ENCODE assay signal across 9 cellular contexts in the genomic region with DNA sequence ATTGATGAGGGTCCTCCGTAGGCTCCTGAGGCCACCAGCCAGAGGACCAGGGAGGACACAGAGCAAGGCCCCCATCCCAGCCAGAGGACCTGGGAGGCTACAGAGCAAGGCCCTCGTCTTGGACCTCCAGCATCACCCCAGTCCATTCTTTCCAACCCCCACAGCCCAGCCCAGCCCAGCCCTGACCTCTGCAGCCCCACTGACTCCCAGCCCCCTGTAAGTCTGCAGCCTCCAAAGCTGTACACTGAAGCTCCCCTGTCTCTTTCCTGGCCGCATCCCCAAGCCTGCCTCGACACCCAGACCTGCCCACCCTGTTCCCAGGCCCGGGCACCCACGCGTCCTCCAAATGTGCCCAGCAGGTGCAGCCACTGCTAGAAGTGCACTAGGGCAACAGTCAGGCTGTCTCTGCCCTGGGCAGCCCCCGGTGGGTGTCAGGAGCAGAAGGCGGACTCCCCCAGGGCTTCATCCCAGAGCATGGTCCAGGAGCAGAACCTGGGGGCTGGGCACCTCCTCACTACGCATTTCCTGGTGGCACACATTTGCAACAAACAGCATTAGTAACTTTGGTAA. TPM values are rescaled to one million over a fixed set of nuclear protein-coding genes. Genes with fewer than 3 reads are reported as not detected.
A peak's percentile ranks its signal among the peaks of the same experiment; 100 is the strongest.
DNase-seq lines count a peak whose midpoint lies in the region; ATAC-seq and TF ChIP-seq lines count a peak whose summit lies in the region.
"Had no signal": no experiment of that assay in that cellular context is flagged by ENCODE, and none has a peak within 500 bp of the region (broad histone marks: within the 10 kb centered on the region; RNA-seq: fewer than 3 reads in every experiment).

No MANE protein-coding gene starts in this region.

- CTCF ChIA-PET in Panc1 (lab: Charles Lee): interaction anchor here (1.0 to 2.2 kb wide), 2 partner anchors 16 to 25 kb away, joined by 5 to 8 read pairs; no protein-coding TSS in a partner anchor

- H3K9me3 Mint-ChIP-seq in CD4-positive, CD25-positive, alpha-beta regulatory T cell: no peaks in the 10 kb centered on the region
- H3K9me3 Mint-ChIP-seq in osteocyte (ENCODE audit: unreplicated experiment): no peaks in the 10 kb centered on the region

- intact Hi-C loops in Panc1 (cut with micrococcal nuclease; ENCODE audit: unreplicated experiment): no loop called here

- no TSS peak for BruUV-seq in Panc1 (replicated peaks; lab: Mats Ljungman, UMichigan)

- no peak overlapping the region for H3K27ac ChIP-seq in CD4-positive, CD25-positive, alpha-beta regulatory T cell (ENCODE audit: insufficient read depth, low read length, poor library complexity, severe bottlenecking)
- peak overlapping the region; percentile 93 for H3K27ac ChIP-seq in Panc1 (ENCODE audit: low read length)

- H3K36me3 Mint-ChIP-seq in CD4-positive, CD25-positive, alpha-beta regulatory T cell: no peaks in the 10 kb centered on the region
- H3K36me3 Mint-ChIP-seq in osteocyte (ENCODE audit: unreplicated experiment): no peaks in the 10 kb centered on the region

- POLR2A ChIA-PET in Panc1 (lab: Charles Lee): interaction anchor here (0.5 kb wide), 1 partner anchor 101 kb away, joined by 9 read pairs; no protein-coding TSS in a partner anchor

- no peak overlapping the region for H3K4me3 ChIP-seq in CD4-positive, CD25-positive, alpha-beta regulatory T cell (ENCODE audit: low read depth, low read length)
- H3K4me3 ChIP-seq in Panc1 (ENCODE audit: low read depth in 2 of 2, low read length in 2 of 2) (peak overlapping the region; percentile 74 to 85), epithelial cell of proximal tubule (ENCODE audit: low read depth, low read length) (peak overlapping the region; percentile 84)

- H3K4me1 ChIP-seq in CD4-positive, CD25-positive, alpha-beta regulatory T cell (ENCODE audit: control insufficient read depth, insufficient read depth, low read length, poor library complexity, severe bottlenecking): peaks cover 20% of the 10 kb centered on the region
- H3K4me1 ChIP-seq in Panc1 (ENCODE audit: control insufficient read depth, insufficient read depth, low read length): peaks cover 48% of the 10 kb centered on the region

- TF ChIP-seq CTCF in Panc1 (IDR thresholded peaks at IDR 0.05) (no peak), epithelial cell of proximal tubule (conservative IDR thresholded peaks at IDR 0.05; ENCODE audit: low read depth, low read length) (no peak), osteocyte (IDR thresholded peaks at IDR 0.05) (no peak)

- no peak for DNase-seq in CD4-positive, CD25-positive, alpha-beta regulatory T cell
- DNase-seq in Panc1 (ENCODE audit: low read depth, low spot score) (no peak), epithelial cell of proximal tubule (ENCODE audit: low read depth) (no peak), osteocyte (ENCODE audit: extremely low spot score, unreplicated experiment) (no peak), ecto neural progenitor cell (ENCODE audit: low spot score) (no peak), DMS153 treated with DMSO at 0.1 percent for 48 hours (lab: John Stamatoyannopoulos, UW; ENCODE audit: unreplicated experiment) (no peak)

- no peak for ATAC-seq in CD4-positive, CD25-positive, alpha-beta regulatory T cell (ENCODE audit: low read depth in 2 of 2)
- no peak for ATAC-seq in Panc1
- no peak for ATAC-seq in HG02884 (IDR thresholded peaks at IDR 0.05; ENCODE audit: unreplicated experiment)
- ATAC-seq in HG03025 (IDR thresholded peaks at IDR 0.05; ENCODE audit: low FRiP score, unreplicated experiment): no peak

- no peaks in the 10 kb centered on the region for H3K9me3 ChIP-seq in CD4-positive, CD25-positive, alpha-beta regulatory T cell (ENCODE audit: control insufficient read depth in 2 of 2, low read length in 2 of 2)
- H3K9me3 ChIP-seq in Panc1 (ENCODE audit: control insufficient read depth, insufficient read depth, low read depth, low read length): no peaks in the 10 kb centered on the region
- H3K9me3 ChIP-seq: Peyer's patch had no signal

- no peaks in the 10 kb centered on the region for H3K27me3 ChIP-seq in CD4-positive, CD25-positive, alpha-beta regulatory T cell (ENCODE audit: control insufficient read depth, insufficient read depth, low read length)
- no peaks in the 10 kb centered on the region for H3K27me3 ChIP-seq in Panc1 (ENCODE audit: control insufficient read depth, insufficient read depth, low read length)
- H3K27me3 ChIP-seq: Peyer's patch had no signal

- H3K36me3 ChIP-seq in CD4-positive, CD25-positive, alpha-beta regulatory T cell (ENCODE audit: control insufficient read depth, insufficient read depth, low read length): no peaks in the 10 kb centered on the region
- H3K36me3 ChIP-seq in Panc1 (ENCODE audit: control insufficient read depth, insufficient read depth, low read length): no peaks in the 10 kb centered on the region; the same call in 1 of the 2 replicates

- peak overlapping the region; percentile 73 to 80 (median 77) for H3K4me3 Mint-ChIP-seq in CD4-positive, CD25-positive, alpha-beta regulatory T cell
- H3K4me3 Mint-ChIP-seq in osteocyte (ENCODE audit: unreplicated experiment): peak overlapping the region; percentile 80

- H3K27me3 Mint-ChIP-seq in CD4-positive, CD25-positive, alpha-beta regulatory T cell: peaks cover 8% of the 10 kb centered on the region
- H3K27me3 Mint-ChIP-seq in osteocyte (ENCODE audit: unreplicated experiment): no peaks in the 10 kb centered on the region

- H3K27ac Mint-ChIP-seq in CD4-positive, CD25-positive, alpha-beta regulatory T cell: peak overlapping the region in 2 of 3 donors; percentile 60 to 65
- peak overlapping the region; percentile 56 for H3K27ac Mint-ChIP-seq in osteocyte (ENCODE audit: unreplicated experiment)

- in situ Hi-C loops in Panc1 (cut with HindIII; ENCODE audit: low pct_unique_long_range_greater_than_20kb, low sequenced_read_pairs): no loop called here

- H3K4me1 Mint-ChIP-seq in CD4-positive, CD25-positive, alpha-beta regulatory T cell: peaks cover 0 to 20% (median 3%) of the 10 kb centered on the region in 4 donors
- H3K4me1 Mint-ChIP-seq in osteocyte (ENCODE audit: unreplicated experiment): peaks cover 32% of the 10 kb centered on the region

RNA-seq across cellular contexts. Expression of a gene that starts 2.1 kb away (rescaled TPM):
- total RNA-seq in CD4-positive, CD25-positive, alpha-beta regulatory T cell: 40.0 TPM
- polyA plus RNA-seq in CD4-positive, CD25-positive, alpha-beta regulatory T cell: 1 to 10 TPM in 1 of 4 donors, under 1 TPM in 3; 0.43 to 1.1 (median 0.82) TPM
- 144 TPM for total RNA-seq in Panc1 (2021; ENCODE audit: unreplicated experiment)
- 221 TPM for polyA plus RNA-seq in Panc1 (2012; ENCODE audit: insufficient read length)
- 78.6 and 113 TPM in 2 replicates for total RNA-seq in epithelial cell of proximal tubule
- total RNA-seq in osteocyte: 92.9 and 95.7 TPM in 2 replicates

RNA-seq across cellular contexts. Expression of a gene that starts 11.2 kb away (rescaled TPM):
- total RNA-seq in CD4-positive, CD25-positive, alpha-beta regulatory T cell: 0.17 TPM
- polyA plus RNA-seq in CD4-positive, CD25-positive, alpha-beta regulatory T cell: not detected
- 96.0 TPM for total RNA-seq in Panc1 (2021; ENCODE audit: unreplicated experiment)
- polyA plus RNA-seq in Panc1 (2012; ENCODE audit: insufficient read length): 202 TPM
- total RNA-seq in epithelial cell of proximal tubule: 43.2 and 137 TPM in 2 replicates
- 440 and 449 TPM in 2 replicates for total RNA-seq in osteocyte

RNA-seq across cellular contexts. Expression of a gene that starts 16.0 kb away (rescaled TPM):
- total RNA-seq in CD4-positive, CD25-positive, alpha-beta regulatory T cell: 2.0 TPM
- polyA plus RNA-seq in CD4-positive, CD25-positive, alpha-beta regulatory T cell: under 1 TPM in 2 of 4 donors, not detected in 2; 0.06 to 0.11 TPM
- 0.31 TPM for total RNA-seq in Panc1 (2021; ENCODE audit: unreplicated experiment)
- polyA plus RNA-seq in Panc1 (2012; ENCODE audit: insufficient read length): 0.55 TPM
- total RNA-seq in epithelial cell of proximal tubule: not detected in 2 replicates
- 0.57 and 0.97 TPM in 2 replicates for total RNA-seq in osteocyte

RNA-seq across cellular contexts. Expression of a gene that starts 22.5 kb away (rescaled TPM):
- total RNA-seq in CD4-positive, CD25-positive, alpha-beta regulatory T cell: 27.0 TPM
- 10 to 100 TPM; 21.4 to 40.1 (median 32.6) TPM for polyA plus RNA-seq in CD4-positive, CD25-positive, alpha-beta regulatory T cell
- total RNA-seq in Panc1 (2021; ENCODE audit: unreplicated experiment) (52.2 TPM), epithelial cell of proximal tubule (40.1 and 42.4 TPM in 2 replicates), osteocyte (23.5 and 24.7 TPM in 2 replicates)
- 54.5 TPM for polyA plus RNA-seq in Panc1 (2012; ENCODE audit: insufficient read length)

RNA-seq across cellular contexts. Expression of a gene that starts 22.7 kb away (rescaled TPM):
- 138 TPM for total RNA-seq in CD4-positive, CD25-positive, alpha-beta regulatory T cell
- polyA plus RNA-seq in CD4-positive, CD25-positive, alpha-beta regulatory T cell: 10 to 100 TPM; 66.2 to 74.0 (median 67.8) TPM
- total RNA-seq in Panc1 (2021; ENCODE audit: unreplicated experiment): 114 TPM
- 216 TPM for polyA plus RNA-seq in Panc1 (2012; ENCODE audit: insufficient read length)
- total RNA-seq in epithelial cell of proximal tubule: 58.7 and 118 TPM in 2 replicates
- total RNA-seq in osteocyte: 101 and 106 TPM in 2 replicates

Comparison
In these comparisons a context has a peak if more than half of its experiments do, and no peak if none do; other contexts are left out.
1. RNA of a gene that starts 11.2 kb away (total RNA-seq): 440 to 449 TPM in osteocyte, 43.2 to 137 TPM in epithelial cell of proximal tubule and 96.0 TPM in Panc1 (single experiment); 0.17 TPM in CD4-positive, CD25-positive, alpha-beta regulatory T cell (single experiment); every median in the first group is over 10 times any median in the second.